In genomic region chr1:33159577-33159976, GRCh38 we compare ENCODE assay signal across 16 cellular contexts. TPM values are rescaled to one million over a fixed set of nuclear protein-coding genes. Genes with fewer than 3 reads are reported as not detected.
DNase-seq lines count a peak whose midpoint lies in the region; ATAC-seq and TF ChIP-seq lines count a peak whose summit lies in the region.
"Had no signal": no experiment of that assay in that cellular context is flagged by ENCODE, and none has a peak within 500 bp of the region (broad histone marks: within the 10 kb centered on the region; RNA-seq: fewer than 3 reads in every experiment).

No MANE protein-coding gene starts in this region.

- H3K4me3 ChIP-seq in lower leg skin (ENCODE audit: low read depth, poor library complexity, severe bottlenecking): no peak overlapping the region
- H3K4me3 ChIP-seq: GM23338, HAP-1 had no signal

- 96% methylated on average over 19 to 26 of the region's 26 CpGs for WGBS in lower leg skin, 2 donors

- H3K36me3 Mint-ChIP-seq in nephron (ENCODE audit: low read depth): peaks cover 28% of the 10 kb centered on the region
- H3K36me3 Mint-ChIP-seq in stimulated activated effector memory CD8-positive, alpha-beta T cell treated with anti-CD3 and anti-CD28 coated beads, Interleukin-12 subunit alpha, Interleukin-12 subunit beta, amount 100 ng/mL, for 72 hours: no peaks in the 10 kb centered on the region

- no peaks in the 10 kb centered on the region for H3K27me3 ChIP-seq in layer of hippocampus (ENCODE audit: control insufficient read depth, insufficient read depth, low read length)

- no peaks in the 10 kb centered on the region for H3K27me3 Mint-ChIP-seq in nephron (ENCODE audit: low read depth)
- H3K27me3 Mint-ChIP-seq: CD4-positive, alpha-beta memory T cell had no signal

- H3K27ac Mint-ChIP-seq in nephron: peak overlapping the region; percentile 97 to 99 (median 98)
- H3K27ac Mint-ChIP-seq in stimulated activated effector memory CD8-positive, alpha-beta T cell treated with anti-CD3 and anti-CD28 coated beads, Interleukin-12 subunit alpha, Interleukin-12 subunit beta, amount 100 ng/mL, for 72 hours: peak overlapping the region; percentile 53
- H3K27ac Mint-ChIP-seq: GM23338, HFFc6 had no signal

- DNase-seq in stimulated activated effector memory CD8-positive, alpha-beta T cell treated with anti-CD3 and anti-CD28 coated beads, Interleukin-12 subunit alpha, Interleukin-12 subunit beta, amount 100 ng/mL, for 72 hours (ENCODE audit: low spot score in 2 of 2): no peak
- DNase-seq in lower leg skin (ENCODE audit: low spot score in 2 of 2) (no peak), NCI-H1694 treated with DMSO at 0.1 percent for 48 hours (lab: John Stamatoyannopoulos, UW) (no peak), SIG-M5 (lab: John Stamatoyannopoulos, UW) (no peak)
- DNase-seq: C1 segment of cervical spinal cord; Calu3; CD4-positive, alpha-beta memory T cell; COR-L47; DMS53; DMS79 treated with DMSO at 0.1 percent for 48 hours; GF-D8; HFFc6 had no signal

- intact Hi-C loops in lower leg skin (cut with DNase I; ENCODE audit: low total_unique reads): no loop called here

- peaks cover 63% of the 10 kb centered on the region for H3K4me1 Mint-ChIP-seq in nephron
- H3K4me1 Mint-ChIP-seq in stimulated activated effector memory CD8-positive, alpha-beta T cell treated with anti-CD3 and anti-CD28 coated beads, Interleukin-12 subunit alpha, Interleukin-12 subunit beta, amount 100 ng/mL, for 72 hours: no peaks in the 10 kb centered on the region

- TF ChIP-seq POLR2A in lower leg skin (IDR thresholded peaks at IDR 0.05): no peak

- no peak for TF ChIP-seq CTCF in nephron (IDR thresholded peaks at IDR 0.05; ENCODE audit: unreplicated experiment in 3 of 3)
- TF ChIP-seq CTCF in lower leg skin (IDR thresholded peaks at IDR 0.05): no peak

- H3K27ac ChIP-seq in layer of hippocampus (ENCODE audit: low read depth, low read length): peak overlapping the region; percentile 48

- H3K9me3 Mint-ChIP-seq in nephron: no peaks in the 10 kb centered on the region
- H3K9me3 Mint-ChIP-seq in stimulated activated effector memory CD8-positive, alpha-beta T cell treated with anti-CD3 and anti-CD28 coated beads, Interleukin-12 subunit alpha, Interleukin-12 subunit beta, amount 100 ng/mL, for 72 hours: no peaks in the 10 kb centered on the region
- H3K9me3 Mint-ChIP-seq: CD4-positive, alpha-beta memory T cell; GM23338; HFFc6 had no signal

- H3K4me3 Mint-ChIP-seq in nephron: no peak overlapping the region
- H3K4me3 Mint-ChIP-seq in stimulated activated effector memory CD8-positive, alpha-beta T cell treated with anti-CD3 and anti-CD28 coated beads, Interleukin-12 subunit alpha, Interleukin-12 subunit beta, amount 100 ng/mL, for 72 hours: no peak overlapping the region
- H3K4me3 Mint-ChIP-seq: CD4-positive, alpha-beta memory T cell; GM23338; HFFc6 had no signal

- ATAC-seq in stimulated activated effector memory CD8-positive, alpha-beta T cell treated with anti-CD3 and anti-CD28 coated beads, Interleukin-12 subunit alpha, Interleukin-12 subunit beta, amount 100 ng/mL, for 72 hours: no peak
- ATAC-seq: GM23338 had no signal

RNA-seq across cellular contexts. Expression of gene TRIM62, which starts 22.3 kb away (rescaled TPM):
- 10 to 100 TPM; 25.8 to 32.0 (median 29.9) TPM for total RNA-seq in lower leg skin
